ENCODE assay signal across 2 cellular contexts in genomic region chr11:19985106-19985505, GRCh38.
TF ChIP-seq lines count a peak whose summit lies in the region.

No MANE protein-coding gene starts in this region.

TF ChIP-seq in SK-N-SH, 30 proteins besides CTCF, POLR2A, EP300 and RAD21:
- TF ChIP-seq FOXM1 (IDR thresholded peaks at IDR 0.05; ENCODE audit: low read depth) (no peak), USF1 (IDR thresholded peaks at IDR 0.05; ENCODE audit: borderline replicate concordance, low read depth) (no peak), NFIC (IDR thresholded peaks at IDR 0.05; ENCODE audit: borderline replicate concordance) (no peak), FOXJ3 (CRISPR knock-in tag; IDR thresholded peaks at IDR 0.05) (no peak), TEAD4 (IDR thresholded peaks at IDR 0.05; ENCODE audit: borderline replicate concordance, insufficient read depth) (no peak), TAF1 (IDR thresholded peaks at IDR 0.05; ENCODE audit: borderline replicate concordance, low read depth, low read length) (no peak), YY1 (IDR thresholded peaks at IDR 0.05; ENCODE audit: low read depth) (no peak), RXRA (IDR thresholded peaks at IDR 0.05; ENCODE audit: borderline replicate concordance, low read depth) (no peak), ELF1 (IDR thresholded peaks at IDR 0.05) (no peak), MAX (IDR thresholded peaks at IDR 0.05; ENCODE audit: low read depth) (no peak), SIN3A (IDR thresholded peaks at IDR 0.05; ENCODE audit: borderline replicate concordance, low read depth, low read length) (no peak), SMC3 (IDR thresholded peaks at IDR 0.05; ENCODE audit: low read depth, low read length) (no peak), GATA2 (CRISPR knock-in tag; IDR thresholded peaks at IDR 0.05) (no peak)
- TF ChIP-seq, protein P1, sequence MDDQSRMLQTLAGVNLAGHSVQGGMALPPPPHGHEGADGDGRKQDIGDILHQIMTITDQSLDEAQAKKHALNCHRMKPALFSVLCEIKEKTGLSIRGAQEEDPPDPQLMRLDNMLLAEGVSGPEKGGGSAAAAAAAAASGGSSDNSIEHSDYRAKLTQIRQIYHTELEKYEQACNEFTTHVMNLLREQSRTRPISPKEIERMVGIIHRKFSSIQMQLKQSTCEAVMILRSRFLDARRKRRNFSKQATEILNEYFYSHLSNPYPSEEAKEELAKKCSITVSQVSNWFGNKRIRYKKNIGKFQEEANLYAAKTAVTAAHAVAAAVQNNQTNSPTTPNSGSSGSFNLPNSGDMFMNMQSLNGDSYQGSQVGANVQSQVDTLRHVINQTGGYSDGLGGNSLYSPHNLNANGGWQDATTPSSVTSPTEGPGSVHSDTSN (IDR thresholded peaks at IDR 0.05), result no peak
- TF ChIP-seq, protein P2, sequence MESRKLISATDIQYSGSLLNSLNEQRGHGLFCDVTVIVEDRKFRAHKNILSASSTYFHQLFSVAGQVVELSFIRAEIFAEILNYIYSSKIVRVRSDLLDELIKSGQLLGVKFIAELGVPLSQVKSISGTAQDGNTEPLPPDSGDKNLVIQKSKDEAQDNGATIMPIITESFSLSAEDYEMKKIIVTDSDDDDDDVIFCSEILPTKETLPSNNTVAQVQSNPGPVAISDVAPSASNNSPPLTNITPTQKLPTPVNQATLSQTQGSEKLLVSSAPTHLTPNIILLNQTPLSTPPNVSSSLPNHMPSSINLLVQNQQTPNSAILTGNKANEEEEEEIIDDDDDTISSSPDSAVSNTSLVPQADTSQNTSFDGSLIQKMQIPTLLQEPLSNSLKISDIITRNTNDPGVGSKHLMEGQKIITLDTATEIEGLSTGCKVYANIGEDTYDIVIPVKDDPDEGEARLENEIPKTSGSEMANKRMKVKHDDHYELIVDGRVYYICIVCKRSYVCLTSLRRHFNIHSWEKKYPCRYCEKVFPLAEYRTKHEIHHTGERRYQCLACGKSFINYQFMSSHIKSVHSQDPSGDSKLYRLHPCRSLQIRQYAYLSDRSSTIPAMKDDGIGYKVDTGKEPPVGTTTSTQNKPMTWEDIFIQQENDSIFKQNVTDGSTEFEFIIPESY (IDR thresholded peaks at IDR 0.05; ENCODE audit: borderline replicate concordance, low read depth), result no peak

TF ChIP-seq in SK-N-SH treated with all-trans-retinoic acid at 6 μM for 48 hours, 23 proteins besides CTCF, POLR2A, EP300 and RAD21 (continued from another document):
- TF ChIP-seq CREB5 (CRISPR knock-in tag; IDR thresholded peaks at IDR 0.05; ENCODE audit: low read depth), result no peak
- no peak for TF ChIP-seq GLIS3 (CRISPR knock-in tag; IDR thresholded peaks at IDR 0.05)
- TF ChIP-seq ZNF8 (CRISPR knock-in tag; IDR thresholded peaks at IDR 0.05), result no peak
- no peak for TF ChIP-seq ZC3H10 (CRISPR knock-in tag; IDR thresholded peaks at IDR 0.05)
- no peak for TF ChIP-seq TCF4 (CRISPR knock-in tag; IDR thresholded peaks at IDR 0.05; ENCODE audit: borderline replicate concordance)
- no peak for TF ChIP-seq ZNF70 (CRISPR knock-in tag; IDR thresholded peaks at IDR 0.05)
- TF ChIP-seq, protein P3, sequence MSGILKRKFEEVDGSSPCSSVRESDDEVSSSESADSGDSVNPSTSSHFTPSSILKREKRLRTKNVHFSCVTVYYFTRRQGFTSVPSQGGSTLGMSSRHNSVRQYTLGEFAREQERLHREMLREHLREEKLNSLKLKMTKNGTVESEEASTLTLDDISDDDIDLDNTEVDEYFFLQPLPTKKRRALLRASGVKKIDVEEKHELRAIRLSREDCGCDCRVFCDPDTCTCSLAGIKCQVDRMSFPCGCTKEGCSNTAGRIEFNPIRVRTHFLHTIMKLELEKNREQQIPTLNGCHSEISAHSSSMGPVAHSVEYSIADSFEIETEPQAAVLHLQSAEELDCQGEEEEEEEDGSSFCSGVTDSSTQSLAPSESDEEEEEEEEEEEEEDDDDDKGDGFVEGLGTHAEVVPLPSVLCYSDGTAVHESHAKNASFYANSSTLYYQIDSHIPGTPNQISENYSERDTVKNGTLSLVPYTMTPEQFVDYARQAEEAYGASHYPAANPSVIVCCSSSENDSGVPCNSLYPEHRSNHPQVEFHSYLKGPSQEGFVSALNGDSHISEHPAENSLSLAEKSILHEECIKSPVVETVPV (CRISPR knock-in tag; IDR thresholded peaks at IDR 0.05), result no peak
- TF ChIP-seq, protein P4, sequence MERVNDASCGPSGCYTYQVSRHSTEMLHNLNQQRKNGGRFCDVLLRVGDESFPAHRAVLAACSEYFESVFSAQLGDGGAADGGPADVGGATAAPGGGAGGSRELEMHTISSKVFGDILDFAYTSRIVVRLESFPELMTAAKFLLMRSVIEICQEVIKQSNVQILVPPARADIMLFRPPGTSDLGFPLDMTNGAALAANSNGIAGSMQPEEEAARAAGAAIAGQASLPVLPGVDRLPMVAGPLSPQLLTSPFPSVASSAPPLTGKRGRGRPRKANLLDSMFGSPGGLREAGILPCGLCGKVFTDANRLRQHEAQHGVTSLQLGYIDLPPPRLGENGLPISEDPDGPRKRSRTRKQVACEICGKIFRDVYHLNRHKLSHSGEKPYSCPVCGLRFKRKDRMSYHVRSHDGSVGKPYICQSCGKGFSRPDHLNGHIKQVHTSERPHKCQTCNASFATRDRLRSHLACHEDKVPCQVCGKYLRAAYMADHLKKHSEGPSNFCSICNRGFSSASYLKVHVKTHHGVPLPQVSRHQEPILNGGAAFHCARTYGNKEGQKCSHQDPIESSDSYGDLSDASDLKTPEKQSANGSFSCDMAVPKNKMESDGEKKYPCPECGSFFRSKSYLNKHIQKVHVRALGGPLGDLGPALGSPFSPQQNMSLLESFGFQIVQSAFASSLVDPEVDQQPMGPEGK (CRISPR knock-in tag; IDR thresholded peaks at IDR 0.05; ENCODE audit: borderline replicate concordance), result no peak
- TF ChIP-seq BACH2 (CRISPR knock-in tag; IDR thresholded peaks at IDR 0.05; ENCODE audit: borderline replicate concordance), result no peak
- TF ChIP-seq CSDC2 (CRISPR knock-in tag; IDR thresholded peaks at IDR 0.05), result no peak
- TF ChIP-seq ZFP3 (CRISPR knock-in tag; IDR thresholded peaks at IDR 0.05), result no peak
- no peak for TF ChIP-seq ZFP30 (CRISPR knock-in tag; IDR thresholded peaks at IDR 0.05)
- TF ChIP-seq RARB (CRISPR knock-in tag; IDR thresholded peaks at IDR 0.05), result no peak
- TF ChIP-seq ARNTL (CRISPR knock-in tag; IDR thresholded peaks at IDR 0.05; ENCODE audit: borderline replicate concordance, low read depth), result no peak
- TF ChIP-seq ISL1 (CRISPR knock-in tag; IDR thresholded peaks at IDR 0.05), result no peak
- TF ChIP-seq ZNF565 (CRISPR knock-in tag; conservative IDR thresholded peaks at IDR 0.05; ENCODE audit: low read depth), result no peak
- no peak for TF ChIP-seq ESRRG (CRISPR knock-in tag; IDR thresholded peaks at IDR 0.05)
- no peak for TF ChIP-seq POU6F1 (CRISPR knock-in tag; IDR thresholded peaks at IDR 0.05; ENCODE audit: borderline replicate concordance, low read depth)
